8 cellular contexts compared by ENCODE assay signal in genomic region chr9:121073038-121073437, GRCh38. TPM values are rescaled to one million over a fixed set of nuclear protein-coding genes. Genes with fewer than 3 reads are reported as not detected.
DNase-seq lines count a peak whose midpoint lies in the region; ATAC-seq and TF ChIP-seq lines count a peak whose summit lies in the region.

No MANE protein-coding gene starts in this region.

- 60 to 76% methylated on average over 4 of the region's 4 CpGs for WGBS in sigmoid colon, 2 donors
- 90% methylated on average over 4 of the region's 4 CpGs for WGBS in smooth muscle cell (ENCODE audit: low lambda C conversion rate)

- H3K27ac ChIP-seq in sigmoid colon (peak overlapping the region; percentile 84 to 96 (median 91)), smooth muscle cell (ENCODE audit: low read depth) (no peak overlapping the region)

- no peak overlapping the region for H3K4me2 ChIP-seq in smooth muscle cell

- H4K20me1 ChIP-seq in smooth muscle cell (ENCODE audit: low read depth): no peaks in the 10 kb centered on the region

- H3K9me3 ChIP-seq in sigmoid colon (no peaks in the 10 kb centered on the region), smooth muscle cell (replicated peaks; ENCODE audit: low read depth) (no peaks in the 10 kb centered on the region), BE2C (no peaks in the 10 kb centered on the region)

- TF ChIP-seq EP300 in sigmoid colon (IDR thresholded peaks at IDR 0.05): no peak

- TF ChIP-seq CTCF in sigmoid colon (IDR thresholded peaks at IDR 0.05) (no peak), smooth muscle cell (IDR thresholded peaks at IDR 0.05; ENCODE audit: borderline replicate concordance, insufficient read depth, poor library complexity, severe bottlenecking) (no peak), BE2C (IDR thresholded peaks at IDR 0.05; ENCODE audit: low read depth, low read length) (no peak)

- ATAC-seq in HG03196 (IDR thresholded peaks at IDR 0.05; ENCODE audit: unreplicated experiment): no peak
- ATAC-seq in GM21381 (IDR thresholded peaks at IDR 0.05; ENCODE audit: unreplicated experiment): no peak

- H3K4me1 ChIP-seq in sigmoid colon: peaks cover 0 to 15% (median 10%) of the 10 kb centered on the region in 4 donors
- peaks cover 8% of the 10 kb centered on the region for H3K4me1 ChIP-seq in smooth muscle cell (ENCODE audit: low read depth)
- H3K4me1 ChIP-seq in BE2C: no peaks in the 10 kb centered on the region; the same call in 1 of the 2 replicates

- H3K27me3 ChIP-seq in sigmoid colon: no peaks in the 10 kb centered on the region
- peaks cover 9% of the 10 kb centered on the region for H3K27me3 ChIP-seq in smooth muscle cell (ENCODE audit: low read depth)
- no peaks in the 10 kb centered on the region for H3K27me3 ChIP-seq in BE2C

- H3F3A ChIP-seq in smooth muscle cell (ENCODE audit: low read depth): no peaks in the 10 kb centered on the region

- H3K4me3 ChIP-seq in sigmoid colon (no peak overlapping the region), smooth muscle cell (no peak overlapping the region), BE2C (ENCODE audit: low read depth, low read length) (no peak overlapping the region)

- intact Hi-C loops in sigmoid colon (cut with DNase I): loop anchor here (10.0 kb wide), 1 partner anchor 198 kb away; the partner anchor contains the start of gene PHF19

- no peak overlapping the region for H2AFZ ChIP-seq in smooth muscle cell (ENCODE audit: low read depth)

- DNase-seq in EH (ENCODE audit: low read depth) (peak; percentile 77), NOMO-1 treated with dmso at 0.1 percent for 144 hours (lab: John Stamatoyannopoulos, UW; ENCODE audit: unreplicated experiment) (peak; percentile 26), dermis blood vessel endothelial cell (peak; percentile 40), sigmoid colon (peak; percentile 88), smooth muscle cell (lab: John Stamatoyannopoulos, UW; ENCODE audit: unreplicated experiment) (no peak), BE2C (no peak)

- TF ChIP-seq POLR2A in sigmoid colon (IDR thresholded peaks at IDR 0.05): no peak

- H3K9ac ChIP-seq in smooth muscle cell (ENCODE audit: low read depth): no peak overlapping the region

- H3K36me3 ChIP-seq in sigmoid colon (no peaks in the 10 kb centered on the region), smooth muscle cell (ENCODE audit: low read depth) (no peaks in the 10 kb centered on the region), BE2C (no peaks in the 10 kb centered on the region)

- no peaks in the 10 kb centered on the region for H3K79me2 ChIP-seq in smooth muscle cell (ENCODE audit: low read depth)

RNA-seq across cellular contexts. Expression of gene CNTRL, which starts 1.7 kb away (rescaled TPM):
- total RNA-seq in dermis blood vessel endothelial cell: 15.1 and 22.0 TPM in 2 replicates
- 10 to 100 TPM; 10.3 to 13.9 (median 12.5) TPM for total RNA-seq in sigmoid colon
- polyA plus RNA-seq in sigmoid colon: 10 to 100 TPM in 1 of 3 donors, 1 to 10 TPM in 2; 2.5 to 14.6 (median 3.0) TPM
- total RNA-seq in smooth muscle cell: 9.1 and 9.5 TPM in 2 replicates
- 2.8 and 3.6 TPM in 2 replicates for polyA plus RNA-seq in smooth muscle cell
- polyA plus RNA-seq in BE2C (2012; ENCODE audit: insufficient read depth, insufficient read length, low read depth): 4.5 TPM

RNA-seq across cellular contexts. Expression of gene C5, which starts 23.0 kb away (rescaled TPM):
- total RNA-seq in dermis blood vessel endothelial cell (2.2 and 2.6 TPM in 2 replicates), sigmoid colon (1 to 10 TPM; 4.6 to 6.4 (median 5.2) TPM), smooth muscle cell (0.76 and 4.4 TPM in 2 replicates)
- polyA plus RNA-seq in sigmoid colon (1 to 10 TPM in 1 of 3 donors, under 1 TPM in 2; under 0.01 to 1.7 (median 0.23) TPM), smooth muscle cell (0.19 and 0.57 TPM in 2 replicates)
- 0.52 TPM for polyA plus RNA-seq in BE2C (2012; ENCODE audit: insufficient read depth, insufficient read length, low read depth)

Comparison
In these comparisons a context has a peak if more than half of its experiments do, and no peak if none do; other contexts are left out.
1. DNase-seq: peak in EH (single experiment), NOMO-1 treated with dmso at 0.1 percent for 144 hours (single experiment), dermis blood vessel endothelial cell (single experiment) and sigmoid colon (single experiment); none in smooth muscle cell (single experiment) and BE2C (single experiment).